25 cellular contexts compared by ENCODE assay signal in the genomic region with DNA sequence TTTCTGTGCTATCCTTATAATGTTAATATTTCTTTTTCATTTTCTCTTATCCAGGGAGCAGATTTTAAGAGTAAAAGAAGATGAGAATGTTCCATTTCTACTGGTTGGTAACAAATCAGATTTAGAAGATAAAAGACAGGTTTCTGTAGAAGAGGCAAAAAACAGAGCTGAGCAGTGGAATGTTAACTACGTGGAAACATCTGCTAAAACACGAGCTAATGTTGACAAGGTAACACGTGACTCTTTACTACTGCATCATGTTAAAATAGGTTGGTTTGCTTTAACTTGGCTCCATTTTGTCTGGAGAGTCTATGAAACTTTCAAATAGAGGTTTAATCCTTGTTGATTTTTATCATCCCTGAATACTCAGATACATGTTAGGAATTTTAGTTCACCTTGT.
"Had no signal": no experiment of that assay in that cellular context is flagged by ENCODE, and none has a peak within 500 bp of the region (broad histone marks: within the 10 kb centered on the region; RNA-seq: fewer than 3 reads in every experiment).

No MANE protein-coding gene starts in this region.

- H3K4me3 ChIP-seq: breast epithelium, esophagus squamous epithelium, heart left ventricle, lung, ovary, prostate gland, thoracic aorta, upper lobe of left lung had no signal

- H3K27ac ChIP-seq: esophagus squamous epithelium, heart left ventricle, neutrophil, ovary, prostate gland, thoracic aorta, WERI-Rb-1 had no signal

- H3K27ac Mint-ChIP-seq: activated naive CD8-positive, alpha-beta T cell treated with anti-CD3 and anti-CD28 coated beads for 36 hours; activated T-helper 2 cell treated with anti-CD3 and anti-CD28 coated beads, Interferon-gamma antibody, Interleukin-2, Interleukin-4, amounts not matched to agents 10 μg/mL and 5 μg/mL and 100 μg/mL, durations not matched to agents 14 hours and 24 hours and 36 hours had no signal

- H3K27me3 Mint-ChIP-seq: activated naive CD8-positive, alpha-beta T cell treated with anti-CD3 and anti-CD28 coated beads for 36 hours; activated T-cell treated with anti-CD3 and anti-CD28 coated beads, Interleukin-2, amount 50 U/mL, for 24 hours; central memory CD8-positive, alpha-beta T cell; natural killer cell treated with Interleukin-12 subunit alpha and Interleukin-12 subunit beta and Interleukin-15 and Interleukin-18, amount 100 ng/mL, for 72 hours had no signal

- H3K4me1 ChIP-seq: breast epithelium, prostate gland, upper lobe of left lung had no signal

- H3K9me3 ChIP-seq: breast epithelium, esophagus squamous epithelium, heart left ventricle, neutrophil, ovary, prostate gland, thoracic aorta, upper lobe of left lung had no signal

- H3K36me3 ChIP-seq: breast epithelium, ovary, prostate gland had no signal

- ATAC-seq: heart left ventricle; left lobe of liver; natural killer cell treated with Interleukin-12 subunit alpha and Interleukin-12 subunit beta and Interleukin-15 and Interleukin-18, amount 100 ng/mL, for 72 hours had no signal

- H3K4me1 Mint-ChIP-seq: central memory CD8-positive, alpha-beta T cell had no signal

- DNase-seq: activated CD4-positive, alpha-beta T cell treated with anti-CD3 and anti-CD28 coated beads for 1 hour; activated CD4-positive, alpha-beta T cell treated with anti-CD3 and anti-CD28 coated beads, Interleukin-2, amount 50 U/mL, for 1 hour; activated naive CD4-positive, alpha-beta T cell; activated naive CD8-positive, alpha-beta T cell treated with anti-CD3 and anti-CD28 coated beads for 36 hours; activated T-cell treated with anti-CD3 and anti-CD28 coated beads, Interleukin-2, amount 50 U/mL, for 24 hours; amniotic stem cell; effector memory CD4-positive, alpha-beta T cell; esophagus squamous epithelium; heart left ventricle; kidney; midbrain; ovary; stimulated activated CD4-positive, alpha-beta T cell treated with anti-CD3 and anti-CD28 coated beads, Interleukin-2, amount 100 ng/mL, for 48 hours; stimulated activated naive CD4-positive, alpha-beta T cell; upper lobe of left lung; WERI-Rb-1 had no signal

- H3K4me3 Mint-ChIP-seq: activated naive CD8-positive, alpha-beta T cell treated with anti-CD3 and anti-CD28 coated beads for 36 hours; activated T-cell treated with anti-CD3 and anti-CD28 coated beads, Interleukin-2, amount 50 U/mL, for 24 hours; central memory CD8-positive, alpha-beta T cell; natural killer cell treated with Interleukin-12 subunit alpha and Interleukin-12 subunit beta and Interleukin-15 and Interleukin-18, amount 100 ng/mL, for 72 hours had no signal

- H3K9me3 Mint-ChIP-seq: activated T-helper 2 cell treated with anti-CD3 and anti-CD28 coated beads, Interferon-gamma antibody, Interleukin-2, Interleukin-4, amounts not matched to agents 10 μg/mL and 5 μg/mL and 100 μg/mL, durations not matched to agents 14 hours and 24 hours and 36 hours; natural killer cell treated with Interleukin-12 subunit alpha and Interleukin-12 subunit beta and Interleukin-15 and Interleukin-18, amount 100 ng/mL, for 72 hours had no signal

- H3K27me3 ChIP-seq: breast epithelium, esophagus squamous epithelium, heart left ventricle, neutrophil, ovary, upper lobe of left lung had no signal
